1 cellular context compared by ENCODE assay signal in genomic region chr7:123747620-123748141, GRCh38.
TF ChIP-seq lines count a peak whose summit lies in the region.

No MANE protein-coding gene starts in this region.

TF ChIP-seq in HepG2, 621 proteins besides CTCF, POLR2A, EP300 and RAD21 (continued from another document and continues in another):
- TF ChIP-seq HBP1 (CRISPR knock-in tag; IDR thresholded peaks at IDR 0.05; ENCODE audit: low read depth) (no peak), ZNF281 (CRISPR knock-in tag; IDR thresholded peaks at IDR 0.05; ENCODE audit: borderline replicate concordance) (peak; percentile 65), ZBTB3 (CRISPR knock-in tag; IDR thresholded peaks at IDR 0.05; ENCODE audit: borderline replicate concordance, low read depth) (no peak), PHF21A (CRISPR knock-in tag; IDR thresholded peaks at IDR 0.05) (peak; percentile 32; the same call in 1 of the 2 replicates), HOMEZ (CRISPR knock-in tag; IDR thresholded peaks at IDR 0.05; ENCODE audit: low read depth) (peak; percentile 47; the same call in 1 of the 2 replicates), ZNF350 (CRISPR knock-in tag; IDR thresholded peaks at IDR 0.05; ENCODE audit: borderline replicate concordance, low read depth) (peak; percentile 51; the same call in 1 of the 2 replicates), CHD4 (IDR thresholded peaks at IDR 0.05; ENCODE audit: borderline replicate concordance, low read length) (no peak), ZNF441 (CRISPR knock-in tag; IDR thresholded peaks at IDR 0.05; ENCODE audit: borderline replicate concordance) (0 out of 2 replicates have a peak, but pooled peaks have one; percentile 20), ZNF12 (CRISPR knock-in tag; IDR thresholded peaks at IDR 0.05) (0 out of 2 replicates have a peak, but pooled peaks have one; percentile 47), ZNF574 (CRISPR knock-in tag; IDR thresholded peaks at IDR 0.05) (peak; percentile 72), ZNF550 (CRISPR knock-in tag; IDR thresholded peaks at IDR 0.05; ENCODE audit: borderline replicate concordance) (no peak), HINFP (CRISPR knock-in tag; IDR thresholded peaks at IDR 0.05; ENCODE audit: low read depth) (no peak), ZNF580 (CRISPR knock-in tag; IDR thresholded peaks at IDR 0.05; ENCODE audit: borderline replicate concordance, low read depth) (0 out of 2 replicates have a peak, but pooled peaks have one; percentile 31), KAT2B (IDR thresholded peaks at IDR 0.05; ENCODE audit: borderline replicate concordance, low read depth, low read length) (no peak), RARG (CRISPR knock-in tag; IDR thresholded peaks at IDR 0.05; ENCODE audit: low read depth) (no peak), ZNF605 (CRISPR knock-in tag; IDR thresholded peaks at IDR 0.05) (peak; percentile 40; the same call in 1 of the 2 replicates), BCL3 (CRISPR knock-in tag; IDR thresholded peaks at IDR 0.05) (no peak), ZNF841 (CRISPR knock-in tag; IDR thresholded peaks at IDR 0.05; ENCODE audit: borderline replicate concordance) (no peak), NFYC (CRISPR knock-in tag; IDR thresholded peaks at IDR 0.05) (no peak), MED1 (CRISPR knock-in tag; IDR thresholded peaks at IDR 0.05) (peak; percentile 57), ZNF878 (CRISPR knock-in tag; IDR thresholded peaks at IDR 0.05) (no peak), ZNF501 (CRISPR knock-in tag; IDR thresholded peaks at IDR 0.05) (peak; percentile 62), ZNF572 (CRISPR knock-in tag; IDR thresholded peaks at IDR 0.05) (no peak), ZMYM4 (CRISPR knock-in tag; IDR thresholded peaks at IDR 0.05) (peak; percentile 73), ZFP41 (CRISPR knock-in tag; IDR thresholded peaks at IDR 0.05; ENCODE audit: borderline replicate concordance) (no peak), SP5 (CRISPR knock-in tag; IDR thresholded peaks at IDR 0.05; ENCODE audit: borderline replicate concordance, low read depth) (0 out of 2 replicates have a peak, but pooled peaks have one; percentile 27), ZKSCAN8 (CRISPR knock-in tag; IDR thresholded peaks at IDR 0.05; ENCODE audit: borderline replicate concordance) (0 out of 2 replicates have a peak, but pooled peaks have one; percentile 22), ZGPAT (CRISPR knock-in tag; IDR thresholded peaks at IDR 0.05) (0 out of 2 replicates have a peak, but pooled peaks have one; percentile 23), ZFP37 (CRISPR knock-in tag; IDR thresholded peaks at IDR 0.05; ENCODE audit: borderline replicate concordance) (0 out of 2 replicates have a peak, but pooled peaks have one; percentile 58), ZBTB33 (CRISPR knock-in tag; IDR thresholded peaks at IDR 0.05) (no peak), XBP1 (CRISPR knock-in tag; IDR thresholded peaks at IDR 0.05) (no peak), STAT6 (CRISPR knock-in tag; IDR thresholded peaks at IDR 0.05; ENCODE audit: borderline replicate concordance) (no peak), GLI4 (CRISPR knock-in tag; IDR thresholded peaks at IDR 0.05; ENCODE audit: borderline replicate concordance) (no peak), ZSCAN31 (CRISPR knock-in tag; IDR thresholded peaks at IDR 0.05; ENCODE audit: low read depth) (0 out of 2 replicates have a peak, but pooled peaks have one; percentile 63)
